ENCODE assay signal across 3 cellular contexts in the genomic region with DNA sequence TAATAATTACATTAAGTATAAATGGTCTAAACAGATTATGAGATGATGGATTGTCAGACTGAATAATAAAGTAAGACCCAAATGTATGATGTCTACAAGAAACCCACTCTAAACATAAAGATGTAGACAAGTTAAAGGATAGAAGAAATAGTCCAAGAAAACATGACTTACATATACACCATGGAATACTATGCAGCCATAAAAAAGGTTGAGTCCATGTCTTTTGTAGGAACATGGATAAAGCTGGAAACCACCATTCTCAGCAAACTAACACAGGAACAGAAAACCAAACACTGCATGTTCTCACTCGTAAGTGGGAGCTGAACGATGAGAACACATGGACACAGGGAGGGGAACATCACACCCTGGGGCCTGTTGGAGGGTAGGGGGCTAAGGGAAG.
DNase-seq lines count a peak whose midpoint lies in the region; ATAC-seq, FAIRE-seq and TF ChIP-seq lines count a peak whose summit lies in the region.
"Not testable (repeated sequence)": the region's sequence is repeated elsewhere in the genome, so short reads cannot be mapped to it uniquely, and the experiment has no call there.

No MANE protein-coding gene starts in this region.

- not testable (repeated sequence) for H3K27ac ChIP-seq in HEK293 (ENCODE audit: extremely low read depth, low read depth, low read length); K562 (ENCODE audit: extremely low read depth, low read depth, low read length)

- not testable (repeated sequence) for H3K4me3 ChIP-seq in HEK293 (ENCODE audit: low read depth, low read length); K562

- in situ Hi-C loops in K562 (cut with MboI): not testable (repeated sequence)

- H3K9me1 ChIP-seq in K562 (ENCODE audit: control insufficient read depth, insufficient read depth, low read length): not testable (repeated sequence)

- TF ChIP-seq POLR2A in K562 (conservative IDR thresholded peaks at IDR 0.05): not testable (repeated sequence)

- H2AFZ ChIP-seq in K562 (ENCODE audit: low read depth, low read length): not testable (repeated sequence)

- not testable (repeated sequence) for H3K9me3 ChIP-seq in HEK293 (ENCODE audit: control insufficient read depth, insufficient read depth, low read depth, low read length); K562 (replicated peaks; ENCODE audit: control insufficient read depth, insufficient read depth, low read depth, low read length)

- FAIRE-seq in A204.1 (lab: Jason Lieb, UNC): peak; percentile 6
- FAIRE-seq in K562 (lab: Jason Lieb, UNC): not testable (repeated sequence)

- not testable (repeated sequence) for H3K79me2 ChIP-seq in K562 (ENCODE audit: control insufficient read depth, insufficient read depth, low read length)

- not testable (repeated sequence) for H3K4me2 ChIP-seq in K562 (ENCODE audit: insufficient read depth, low read length)

- BruUV-seq in K562 (replicated peaks; lab: Mats Ljungman, UMichigan): not testable (repeated sequence)

- TF ChIP-seq CTCF in HEK293 (tag by site-specific recombination; IDR thresholded peaks at IDR 0.05); K562 (IDR thresholded peaks at IDR 0.05 in 2 of 3, conservative IDR thresholded peaks at IDR 0.05 in 1 of 3; ENCODE audit: insufficient read depth in 2 of 3, low read depth in 1 of 3, low read length in 3 of 3): not testable (repeated sequence)

- H3K27me3 ChIP-seq in K562 (ENCODE audit: control insufficient read depth in 2 of 2, insufficient read depth in 2 of 2, low read length in 2 of 2): peaks cover 0 to 11% of the 10 kb centered on the region in 2 experiments; a peak in 1 of 5 replicates

- H3K4me1 ChIP-seq in HEK293 (ENCODE audit: control insufficient read depth, insufficient read depth, low read length); K562 (replicated peaks in 1 of 2; ENCODE audit: control insufficient read depth in 2 of 2, insufficient read depth in 2 of 2, low read length in 2 of 2): not testable (repeated sequence)

- not testable (repeated sequence) for H4K20me1 ChIP-seq in K562 (replicated peaks; ENCODE audit: control insufficient read depth, insufficient read depth, low read length)

- DNase-seq in K562 (ENCODE audit: extremely low read depth in 1 of 4, low spot score in 3 of 4): not testable (repeated sequence)

- POLR2A ChIA-PET in HEK293 (lab: Yijun Ruan, JAX); K562 (lab: Yijun Ruan, JAX): not testable (repeated sequence)

- TF ChIP-seq RAD21 in K562 (CRISPR knock-in tag; conservative IDR thresholded peaks at IDR 0.05 in 1 of 2, IDR thresholded peaks at IDR 0.05 in 1 of 2): not testable (repeated sequence)

- not testable (repeated sequence) for TF ChIP-seq EP300 in K562 (IDR thresholded peaks at IDR 0.05; ENCODE audit: low read length)

- intact Hi-C loops in K562 (cut with micrococcal nuclease): not testable (repeated sequence)

- H3K36me3 ChIP-seq in HEK293 (ENCODE audit: control insufficient read depth in 2 of 2, insufficient read depth in 1 of 2, low read length in 2 of 2); K562 (ENCODE audit: control insufficient read depth, insufficient read depth, low read length): not testable (repeated sequence)

- 0% methylated on average over 2 of the region's 2 CpGs for WGBS in K562 (ENCODE audit: insufficient coverage, low coverage, missing lambda C conversion rate)

- CTCF ChIA-PET in HEK293 (lab: Yijun Ruan, JAX); K562 (lab: Yijun Ruan, JAX; ENCODE audit: low intra/inter-chr PET ratio): not testable (repeated sequence)

- ATAC-seq in K562: not testable (repeated sequence)

- not testable (repeated sequence) for H3K9ac ChIP-seq in K562 (ENCODE audit: insufficient read depth in 1 of 2, low read depth in 2 of 2, low read length in 2 of 2)

TF ChIP-seq in HEK293, 187 proteins besides CTCF, POLR2A, EP300 and RAD21:
- TF ChIP-seq, protein P1, sequence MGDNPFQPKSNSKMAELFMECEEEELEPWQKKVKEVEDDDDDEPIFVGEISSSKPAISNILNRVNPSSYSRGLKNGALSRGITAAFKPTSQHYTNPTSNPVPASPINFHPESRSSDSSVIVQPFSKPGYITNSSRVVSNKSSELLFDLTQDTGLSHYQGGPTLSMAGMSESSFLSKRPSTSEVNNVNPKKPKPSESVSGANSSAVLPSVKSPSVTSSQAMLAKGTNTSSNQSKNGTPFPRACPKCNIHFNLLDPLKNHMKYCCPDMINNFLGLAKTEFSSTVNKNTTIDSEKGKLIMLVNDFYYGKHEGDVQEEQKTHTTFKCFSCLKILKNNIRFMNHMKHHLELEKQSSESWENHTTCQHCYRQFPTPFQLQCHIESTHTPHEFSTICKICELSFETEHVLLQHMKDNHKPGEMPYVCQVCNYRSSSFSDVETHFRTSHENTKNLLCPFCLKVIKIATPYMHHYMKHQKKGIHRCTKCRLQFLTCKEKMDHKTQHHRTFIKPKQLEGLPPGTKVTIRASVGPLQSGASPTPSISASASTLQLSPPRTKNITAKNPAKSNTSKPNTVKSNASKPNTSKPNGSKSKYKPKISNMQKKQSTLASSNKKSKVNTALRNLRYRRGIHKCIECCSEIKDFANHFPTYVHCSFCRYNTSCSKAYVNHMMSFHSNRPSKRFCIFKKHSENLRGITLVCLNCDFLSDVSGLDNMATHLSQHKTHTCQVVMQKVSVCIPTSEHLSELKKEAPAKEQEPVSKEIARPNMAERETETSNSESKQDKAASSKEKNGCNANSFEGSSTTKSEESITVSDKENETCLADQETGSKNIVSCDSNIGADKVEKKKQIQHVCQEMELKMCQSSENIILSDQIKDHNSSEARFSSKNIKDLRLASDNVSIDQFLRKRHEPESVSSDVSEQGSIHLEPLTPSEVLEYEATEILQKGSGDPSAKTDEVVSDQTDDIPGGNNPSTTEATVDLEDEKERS (tag by site-specific recombination; IDR thresholded peaks at IDR 0.05): peak; percentile 69; the same call in 1 of the 2 replicates
- peak; percentile 65 for TF ChIP-seq ZNF146 (tag by site-specific recombination; IDR thresholded peaks at IDR 0.05)
TF ChIP-seq in HEK293: peak in this region for 2; not testable (repeated sequence) for 185.

TF ChIP-seq in K562, 482 proteins besides CTCF, POLR2A, EP300 and RAD21:
- 0 out of 2 replicates have a peak, but pooled peaks have one; percentile 15 for TF ChIP-seq BCOR (IDR thresholded peaks at IDR 0.05)
- TF ChIP-seq RBM25 (IDR thresholded peaks at IDR 0.05; ENCODE audit: low read depth, low read length, severe bottlenecking): peak; percentile 50
- TF ChIP-seq ZNF146 (CRISPR knock-in tag; IDR thresholded peaks at IDR 0.05; ENCODE audit: unreplicated experiment): peak; percentile 95
